Comparison of ENCODE assay signal across 27 cellular contexts in the genomic region with DNA sequence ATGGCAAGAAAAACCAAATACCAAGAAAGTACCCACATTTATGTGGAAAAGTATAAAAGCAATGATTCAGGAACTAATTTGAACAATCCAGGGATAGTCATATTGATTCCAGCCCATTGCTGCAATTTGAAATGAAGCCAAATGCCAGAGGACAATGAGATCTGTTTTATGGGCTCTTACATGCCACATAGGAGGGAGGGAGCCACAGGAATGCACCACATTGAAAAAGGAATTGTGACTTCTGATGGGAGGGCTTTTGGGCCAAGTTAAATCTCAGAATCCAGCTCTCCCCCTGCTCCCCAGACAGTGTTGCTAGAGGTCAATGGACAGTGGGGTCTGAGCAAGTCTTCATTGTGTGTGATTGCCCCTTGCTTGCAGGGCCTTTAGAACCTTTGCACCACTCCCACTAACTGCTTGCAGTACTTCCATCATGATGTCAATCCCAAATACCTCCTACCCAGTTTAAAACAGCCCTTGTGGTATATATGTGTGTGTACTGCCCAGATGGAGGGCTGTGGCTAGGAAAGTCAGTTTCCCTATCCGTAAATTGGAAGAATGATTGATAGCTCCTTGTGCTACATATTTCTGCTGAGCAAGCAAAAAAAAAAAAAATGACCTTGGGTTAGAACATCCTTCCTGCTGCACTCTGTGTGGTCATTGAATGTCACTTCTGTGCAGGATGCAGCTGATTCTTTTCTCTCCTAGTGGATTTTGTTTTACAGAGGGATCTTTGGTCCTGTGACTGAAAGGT.
"Had no signal": no experiment of that assay in that cellular context is flagged by ENCODE, and none has a peak within 500 bp of the region (broad histone marks: within the 10 kb centered on the region; RNA-seq: fewer than 3 reads in every experiment).

No MANE protein-coding gene starts in this region.

- H3K36me3 ChIP-seq: cardiac muscle cell, heart right ventricle, left ventricle myocardium inferior, ovary, sigmoid colon, stomach, tibial artery, upper lobe of right lung had no signal

- ATAC-seq: activated CD8-positive, alpha-beta memory T cell treated with anti-CD3 and anti-CD28 coated beads, Interleukin-2, amount 10 ng/mL, durations not matched to agents 7 days and 5 days; activated CD8-positive, alpha-beta T cell treated with anti-CD3 and anti-CD28 coated beads, Interleukin-2, amount 10 ng/mL, durations not matched to agents 7 days and 5 days; body of pancreas; effector memory CD8-positive, alpha-beta T cell; esophagus mucosa; heart right ventricle; mucosa of descending colon; stimulated activated naive B cell treated with anti-CD40 and anti-IgM and Interleukin-4, amounts not matched to agents 10 μg/mL and 1 μg/mL and 100 μg/mL, for 72 hours; T-cell; upper lobe of right lung had no signal

- H3K27me3 ChIP-seq: body of pancreas, cardiac muscle cell, dorsolateral prefrontal cortex, ovary, sigmoid colon, stomach, tibial artery, upper lobe of right lung had no signal

- H3K9me3 Mint-ChIP-seq: activated B cell treated with CpG ODN at 0.5 μM for 24 hours; activated T-helper 2 cell treated with anti-CD3 and anti-CD28 coated beads, Interferon-gamma antibody, Interleukin-2, Interleukin-4, amounts not matched to agents 10 μg/mL and 5 μg/mL and 100 μg/mL, durations not matched to agents 14 hours and 24 hours and 36 hours; effector memory CD8-positive, alpha-beta T cell; T-cell had no signal

- DNase-seq: activated B cell treated with CpG ODN at 0.5 μM for 24 hours; activated CD8-positive, alpha-beta memory T cell treated with anti-CD3 and anti-CD28 coated beads, Interleukin-2, amount 10 ng/mL, durations not matched to agents 7 days and 5 days; activated CD8-positive, alpha-beta T cell treated with anti-CD3 and anti-CD28 coated beads, Interleukin-2, amount 10 ng/mL, durations not matched to agents 7 days and 5 days; activated T-cell treated with anti-CD3 and anti-CD28 coated beads, Interleukin-2, amount 50 U/mL, for 48 hours; body of pancreas; effector memory CD8-positive, alpha-beta T cell; foreskin fibroblast; heart right ventricle; left ventricle myocardium inferior; mucosa of descending colon; ovary; sigmoid colon; stimulated activated CD4-positive, alpha-beta T cell treated with anti-CD3 and anti-CD28 coated beads, Interleukin-1b, Interleukin-23, amount 100 ng/mL, for 48 hours; stimulated activated naive B cell treated with anti-CD40 and anti-IgM and Interleukin-4, amounts not matched to agents 10 μg/mL and 1 μg/mL and 100 μg/mL, for 72 hours; stomach; T-cell; tibial artery; upper lobe of right lung had no signal

- H3K4me1 Mint-ChIP-seq: activated B cell treated with CpG ODN at 0.5 μM for 24 hours; stimulated activated naive B cell treated with anti-CD40 and anti-IgM and Interleukin-4, amounts not matched to agents 10 μg/mL and 1 μg/mL and 100 μg/mL, for 72 hours; T-cell had no signal

- H3K4me3 Mint-ChIP-seq: activated B cell treated with CpG ODN at 0.5 μM for 24 hours; activated CD8-positive, alpha-beta memory T cell treated with anti-CD3 and anti-CD28 coated beads, Interleukin-2, amount 10 ng/mL, durations not matched to agents 7 days and 5 days; activated CD8-positive, alpha-beta T cell treated with anti-CD3 and anti-CD28 coated beads, Interleukin-2, amount 10 ng/mL, durations not matched to agents 7 days and 5 days; activated naive CD8-positive, alpha-beta T cell; effector memory CD8-positive, alpha-beta T cell; stimulated activated naive B cell treated with anti-CD40 and anti-IgM and Interleukin-4, amounts not matched to agents 10 μg/mL and 1 μg/mL and 100 μg/mL, for 72 hours; T-cell had no signal

- H3K4me1 ChIP-seq: body of pancreas, heart right ventricle, left ventricle myocardium inferior, sigmoid colon, stomach, tibial artery, upper lobe of right lung had no signal

- H3K9me3 ChIP-seq: body of pancreas, mucosa of descending colon, ovary, tibial artery, upper lobe of right lung had no signal

- H3K4me3 ChIP-seq: body of pancreas, cardiac muscle cell, coronary artery, dorsolateral prefrontal cortex, heart right ventricle, left ventricle myocardium inferior, lung, mucosa of descending colon, ovary, sigmoid colon, smooth muscle cell, stomach, tibial artery, upper lobe of right lung had no signal

- H3K27ac ChIP-seq: body of pancreas, cardiac muscle cell, coronary artery, heart right ventricle, left ventricle myocardium inferior, ovary, sigmoid colon, stomach, tibial artery, upper lobe of right lung had no signal

- H3K27me3 Mint-ChIP-seq: activated B cell treated with CpG ODN at 0.5 μM for 24 hours had no signal

- H3K27ac Mint-ChIP-seq: activated B cell treated with CpG ODN at 0.5 μM for 24 hours; activated CD8-positive, alpha-beta memory T cell treated with anti-CD3 and anti-CD28 coated beads, Interleukin-2, amount 10 ng/mL, durations not matched to agents 7 days and 5 days; activated CD8-positive, alpha-beta T cell treated with anti-CD3 and anti-CD28 coated beads, Interleukin-2, amount 10 ng/mL, durations not matched to agents 7 days and 5 days; activated naive CD8-positive, alpha-beta T cell; activated T-helper 2 cell treated with anti-CD3 and anti-CD28 coated beads, Interferon-gamma antibody, Interleukin-2, Interleukin-4, amounts not matched to agents 10 μg/mL and 5 μg/mL and 100 μg/mL, durations not matched to agents 14 hours and 24 hours and 36 hours; effector memory CD8-positive, alpha-beta T cell; progenitor cell of endocrine pancreas; stimulated activated naive B cell treated with anti-CD40 and anti-IgM and Interleukin-4, amounts not matched to agents 10 μg/mL and 1 μg/mL and 100 μg/mL, for 72 hours; T-cell had no signal

- H3K36me3 Mint-ChIP-seq: activated CD8-positive, alpha-beta memory T cell treated with anti-CD3 and anti-CD28 coated beads, Interleukin-2, amount 10 ng/mL, durations not matched to agents 7 days and 5 days; activated naive CD8-positive, alpha-beta T cell; stimulated activated naive B cell treated with anti-CD40 and anti-IgM and Interleukin-4, amounts not matched to agents 10 μg/mL and 1 μg/mL and 100 μg/mL, for 72 hours; T-cell had no signal
